In genomic region chr16:15154650-15155562, GRCh38 we compare ENCODE assay signal across 8 cellular contexts.
DNase-seq lines count a peak whose midpoint lies in the region; ATAC-seq and TF ChIP-seq lines count a peak whose summit lies in the region.
"Not testable (repeated sequence)": the region's sequence is repeated elsewhere in the genome, so short reads cannot be mapped to it uniquely, and the experiment has no call there.

No MANE protein-coding gene starts in this region.

- intact Hi-C loops in Caco-2 (cut with micrococcal nuclease; ENCODE audit: unreplicated experiment), result not testable (repeated sequence)

- not testable (repeated sequence) for H3K27ac Mint-ChIP-seq in Caco-2 (ENCODE audit: unreplicated experiment); natural killer cell treated with Interleukin-12 subunit alpha and Interleukin-12 subunit beta and Interleukin-15 and Interleukin-18, amount 100 ng/mL, for 72 hours
- H3K27ac Mint-ChIP-seq in T-cell, result peak overlapping the region; percentile 27 to 44
- H3K27ac Mint-ChIP-seq in activated naive CD4-positive, alpha-beta T cell treated with anti-CD3 and anti-CD28 coated beads, Interleukin-2, amount 50 U/mL, for 24 hours, result peak overlapping the region; percentile 12

- H3K36me3 Mint-ChIP-seq in Caco-2 (ENCODE audit: insufficient read depth, unreplicated experiment); T-cell; activated naive CD4-positive, alpha-beta T cell treated with anti-CD3 and anti-CD28 coated beads, Interleukin-2, amount 50 U/mL, for 24 hours; natural killer cell treated with Interleukin-12 subunit alpha and Interleukin-12 subunit beta and Interleukin-15 and Interleukin-18, amount 100 ng/mL, for 72 hours: not testable (repeated sequence)

- BruUV-seq in Caco-2 (replicated peaks; lab: Mats Ljungman, UMichigan), result not testable (repeated sequence)

- not testable (repeated sequence) for H3K4me1 Mint-ChIP-seq in Caco-2 (ENCODE audit: low read depth, unreplicated experiment); T-cell; activated naive CD4-positive, alpha-beta T cell treated with anti-CD3 and anti-CD28 coated beads, Interleukin-2, amount 50 U/mL, for 24 hours; natural killer cell treated with Interleukin-12 subunit alpha and Interleukin-12 subunit beta and Interleukin-15 and Interleukin-18, amount 100 ng/mL, for 72 hours (ENCODE audit: low read depth in 2 of 2)

- DNase-seq in Caco-2 (peak; percentile 87 to 90), H7 (peak; percentile 95), NCI-H2029 treated with DMSO at 0.1 percent for 48 hours (lab: John Stamatoyannopoulos, UW) (peak; percentile 0), T-cell (peak; percentile 55 to 89 (median 80)), foreskin melanocyte (peak; percentile 79)
- DNase-seq in natural killer cell treated with Interleukin-12 subunit alpha and Interleukin-12 subunit beta and Interleukin-15 and Interleukin-18, amount 100 ng/mL, for 72 hours (ENCODE audit: low spot score), result peak; percentile 95
- peak; percentile 76 for DNase-seq in stimulated activated CD8-positive, alpha-beta memory T cell treated with anti-CD3 and anti-CD28 coated beads, Interleukin-4, amount 100 ng/mL, for 24 hours (ENCODE audit: low read depth)

- POLR2A ChIA-PET in Caco-2 (lab: Charles Lee); T-cell (lab: Charles Lee): not testable (repeated sequence)

- CTCF ChIA-PET in Caco-2 (lab: Charles Lee); T-cell (lab: Charles Lee): not testable (repeated sequence)

- not testable (repeated sequence) for H3K36me3 ChIP-seq in Caco-2 (ENCODE audit: control insufficient read depth, insufficient read depth, low read length); H7 (replicated peaks; ENCODE audit: control insufficient read depth, insufficient read depth, low read length)

- H3K9me3 Mint-ChIP-seq in Caco-2 (ENCODE audit: unreplicated experiment); T-cell; activated naive CD4-positive, alpha-beta T cell treated with anti-CD3 and anti-CD28 coated beads, Interleukin-2, amount 50 U/mL, for 24 hours; natural killer cell treated with Interleukin-12 subunit alpha and Interleukin-12 subunit beta and Interleukin-15 and Interleukin-18, amount 100 ng/mL, for 72 hours: not testable (repeated sequence)

- ATAC-seq in T-cell (replicated peaks in 1 of 4), result peak; percentile 90 to 98 (median 94)
- peak; percentile 98 to 100 for ATAC-seq in natural killer cell treated with Interleukin-12 subunit alpha and Interleukin-12 subunit beta and Interleukin-15 and Interleukin-18, amount 100 ng/mL, for 72 hours

- not testable (repeated sequence) for H3K4me1 ChIP-seq in Caco-2

- H3K4me3 ChIP-seq in Caco-2 (ENCODE audit: low read depth, low read length), result peak overlapping the region; percentile 37
- H3K4me3 ChIP-seq in H7 (ENCODE audit: insufficient read depth, low read depth, low read length), result peak overlapping the region; percentile 45

- TF ChIP-seq CTCF in Caco-2 (IDR thresholded peaks at IDR 0.05; ENCODE audit: insufficient read depth in 1 of 2, low read depth in 1 of 2, low read length in 1 of 2, severe bottlenecking in 1 of 2, unreplicated experiment in 1 of 2), result not testable (repeated sequence)

- H3K9me3 ChIP-seq in Caco-2, result not testable (repeated sequence)

- H3K27me3 ChIP-seq in Caco-2 (replicated peaks; ENCODE audit: control insufficient read depth, insufficient read depth, low read length); H7 (ENCODE audit: control insufficient read depth, insufficient read depth, low read length): not testable (repeated sequence)

- not testable (repeated sequence) for H3K27me3 Mint-ChIP-seq in Caco-2 (ENCODE audit: insufficient read depth, unreplicated experiment); T-cell; activated naive CD4-positive, alpha-beta T cell treated with anti-CD3 and anti-CD28 coated beads, Interleukin-2, amount 50 U/mL, for 24 hours; natural killer cell treated with Interleukin-12 subunit alpha and Interleukin-12 subunit beta and Interleukin-15 and Interleukin-18, amount 100 ng/mL, for 72 hours

- H3K4me3 Mint-ChIP-seq in Caco-2 (ENCODE audit: unreplicated experiment) (peak overlapping the region; percentile 73), T-cell (peak overlapping the region; percentile 66 to 71 (median 71))
- H3K4me3 Mint-ChIP-seq in activated naive CD4-positive, alpha-beta T cell treated with anti-CD3 and anti-CD28 coated beads, Interleukin-2, amount 50 U/mL, for 24 hours, result peak overlapping the region; percentile 79
- peak overlapping the region; percentile 72 for H3K4me3 Mint-ChIP-seq in natural killer cell treated with Interleukin-12 subunit alpha and Interleukin-12 subunit beta and Interleukin-15 and Interleukin-18, amount 100 ng/mL, for 72 hours

Comparison
In these comparisons a context has a peak if more than half of its experiments do, and no peak if none do; other contexts are left out.
1. Peak in every context shown above with its lines: DNase-seq, ATAC-seq and H3K4me3 ChIP-seq.
2. DNase-seq: peak in every context shown above with its lines; median percentile 95 in H7; 95 in natural killer cell treated with Interleukin-12 subunit alpha and Interleukin-12 subunit beta and Interleukin-15 and Interleukin-18, amount 100 ng/mL, for 72 hours; 88 in Caco-2; 80 in T-cell; 79 in foreskin melanocyte; 76 in stimulated activated CD8-positive, alpha-beta memory T cell treated with anti-CD3 and anti-CD28 coated beads, Interleukin-4, amount 100 ng/mL, for 24 hours; 0 in NCI-H2029 treated with DMSO at 0.1 percent for 48 hours.